ENCODE assay signal across 2 cellular contexts in the genomic region with DNA sequence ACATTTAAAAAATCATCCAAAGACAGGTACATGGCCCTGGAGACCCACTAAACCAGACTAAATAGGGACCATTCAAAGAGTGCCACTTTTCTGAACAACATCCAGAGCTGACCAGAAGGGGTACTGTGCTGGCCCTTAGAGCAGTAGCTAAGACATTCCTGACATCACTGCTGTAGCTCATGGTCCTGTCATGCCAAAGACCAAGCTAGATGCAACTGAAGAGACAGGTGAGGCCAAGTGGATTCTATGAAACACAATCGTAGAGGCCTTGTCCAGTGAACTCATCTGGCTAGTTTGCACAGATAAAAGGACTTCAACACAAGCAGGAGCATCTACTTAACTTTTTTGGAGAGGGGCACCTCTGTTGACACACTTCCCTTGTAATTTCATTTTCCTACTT.
A peak's percentile ranks its signal among the peaks of the same experiment; 100 is the strongest.
TF ChIP-seq lines count a peak whose summit lies in the region.

No MANE protein-coding gene starts in this region.

TF ChIP-seq in HCT116, 20 proteins besides CTCF, POLR2A, EP300 and RAD21:
- TF ChIP-seq CEBPB (IDR thresholded peaks at IDR 0.05; ENCODE audit: low read depth) (no peak), JUND (IDR thresholded peaks at IDR 0.05) (no peak), EZH2 (IDR thresholded peaks at IDR 0.05) (no peak), ZNF274 (IDR thresholded peaks at IDR 0.05; ENCODE audit: low read depth, low read length) (no peak), ELF1 (IDR thresholded peaks at IDR 0.05; ENCODE audit: borderline replicate concordance, low read depth) (no peak), EGR1 (IDR thresholded peaks at IDR 0.05; ENCODE audit: low read depth) (no peak), SP1 (IDR thresholded peaks at IDR 0.05; ENCODE audit: low read depth) (no peak), SIN3A (IDR thresholded peaks at IDR 0.05; ENCODE audit: low read depth) (no peak; the same call in 1 of the 2 replicates), ZFX (IDR thresholded peaks at IDR 0.05) (no peak), EZH2phosphoT487 (IDR thresholded peaks at IDR 0.05; ENCODE audit: borderline replicate concordance) (no peak), YY1 (IDR thresholded peaks at IDR 0.05; ENCODE audit: extremely low read depth, insufficient replicate concordance, low read depth, low read length) (no peak), POLR2AphosphoS5 (IDR thresholded peaks at IDR 0.05; ENCODE audit: low read depth, low read length) (no peak; the same call in 1 of the 2 replicates), TCF7L2 (IDR thresholded peaks at IDR 0.05; ENCODE audit: borderline replicate concordance, extremely low read depth, insufficient read depth, insufficient read length) (no peak), SRF (IDR thresholded peaks at IDR 0.05; ENCODE audit: low read depth) (no peak)
- TF ChIP-seq, protein P1, sequence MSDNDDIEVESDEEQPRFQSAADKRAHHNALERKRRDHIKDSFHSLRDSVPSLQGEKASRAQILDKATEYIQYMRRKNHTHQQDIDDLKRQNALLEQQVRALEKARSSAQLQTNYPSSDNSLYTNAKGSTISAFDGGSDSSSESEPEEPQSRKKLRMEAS (IDR thresholded peaks at IDR 0.05), result no peak
- TF ChIP-seq, protein P2, sequence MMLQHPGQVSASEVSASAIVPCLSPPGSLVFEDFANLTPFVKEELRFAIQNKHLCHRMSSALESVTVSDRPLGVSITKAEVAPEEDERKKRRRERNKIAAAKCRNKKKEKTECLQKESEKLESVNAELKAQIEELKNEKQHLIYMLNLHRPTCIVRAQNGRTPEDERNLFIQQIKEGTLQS (IDR thresholded peaks at IDR 0.05), result no peak
- TF ChIP-seq, protein P3, sequence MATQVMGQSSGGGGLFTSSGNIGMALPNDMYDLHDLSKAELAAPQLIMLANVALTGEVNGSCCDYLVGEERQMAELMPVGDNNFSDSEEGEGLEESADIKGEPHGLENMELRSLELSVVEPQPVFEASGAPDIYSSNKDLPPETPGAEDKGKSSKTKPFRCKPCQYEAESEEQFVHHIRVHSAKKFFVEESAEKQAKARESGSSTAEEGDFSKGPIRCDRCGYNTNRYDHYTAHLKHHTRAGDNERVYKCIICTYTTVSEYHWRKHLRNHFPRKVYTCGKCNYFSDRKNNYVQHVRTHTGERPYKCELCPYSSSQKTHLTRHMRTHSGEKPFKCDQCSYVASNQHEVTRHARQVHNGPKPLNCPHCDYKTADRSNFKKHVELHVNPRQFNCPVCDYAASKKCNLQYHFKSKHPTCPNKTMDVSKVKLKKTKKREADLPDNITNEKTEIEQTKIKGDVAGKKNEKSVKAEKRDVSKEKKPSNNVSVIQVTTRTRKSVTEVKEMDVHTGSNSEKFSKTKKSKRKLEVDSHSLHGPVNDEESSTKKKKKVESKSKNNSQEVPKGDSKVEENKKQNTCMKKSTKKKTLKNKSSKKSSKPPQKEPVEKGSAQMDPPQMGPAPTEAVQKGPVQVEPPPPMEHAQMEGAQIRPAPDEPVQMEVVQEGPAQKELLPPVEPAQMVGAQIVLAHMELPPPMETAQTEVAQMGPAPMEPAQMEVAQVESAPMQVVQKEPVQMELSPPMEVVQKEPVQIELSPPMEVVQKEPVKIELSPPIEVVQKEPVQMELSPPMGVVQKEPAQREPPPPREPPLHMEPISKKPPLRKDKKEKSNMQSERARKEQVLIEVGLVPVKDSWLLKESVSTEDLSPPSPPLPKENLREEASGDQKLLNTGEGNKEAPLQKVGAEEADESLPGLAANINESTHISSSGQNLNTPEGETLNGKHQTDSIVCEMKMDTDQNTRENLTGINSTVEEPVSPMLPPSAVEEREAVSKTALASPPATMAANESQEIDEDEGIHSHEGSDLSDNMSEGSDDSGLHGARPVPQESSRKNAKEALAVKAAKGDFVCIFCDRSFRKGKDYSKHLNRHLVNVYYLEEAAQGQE (IDR thresholded peaks at IDR 0.05; ENCODE audit: low read depth), result no peak
- TF ChIP-seq, protein P4, sequence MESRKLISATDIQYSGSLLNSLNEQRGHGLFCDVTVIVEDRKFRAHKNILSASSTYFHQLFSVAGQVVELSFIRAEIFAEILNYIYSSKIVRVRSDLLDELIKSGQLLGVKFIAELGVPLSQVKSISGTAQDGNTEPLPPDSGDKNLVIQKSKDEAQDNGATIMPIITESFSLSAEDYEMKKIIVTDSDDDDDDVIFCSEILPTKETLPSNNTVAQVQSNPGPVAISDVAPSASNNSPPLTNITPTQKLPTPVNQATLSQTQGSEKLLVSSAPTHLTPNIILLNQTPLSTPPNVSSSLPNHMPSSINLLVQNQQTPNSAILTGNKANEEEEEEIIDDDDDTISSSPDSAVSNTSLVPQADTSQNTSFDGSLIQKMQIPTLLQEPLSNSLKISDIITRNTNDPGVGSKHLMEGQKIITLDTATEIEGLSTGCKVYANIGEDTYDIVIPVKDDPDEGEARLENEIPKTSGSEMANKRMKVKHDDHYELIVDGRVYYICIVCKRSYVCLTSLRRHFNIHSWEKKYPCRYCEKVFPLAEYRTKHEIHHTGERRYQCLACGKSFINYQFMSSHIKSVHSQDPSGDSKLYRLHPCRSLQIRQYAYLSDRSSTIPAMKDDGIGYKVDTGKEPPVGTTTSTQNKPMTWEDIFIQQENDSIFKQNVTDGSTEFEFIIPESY (IDR thresholded peaks at IDR 0.05; ENCODE audit: extremely low read depth, insufficient replicate concordance, low read length), result no peak

TF ChIP-seq in K562, 482 proteins besides CTCF, POLR2A, EP300 and RAD21:
- TF ChIP-seq, protein P5, sequence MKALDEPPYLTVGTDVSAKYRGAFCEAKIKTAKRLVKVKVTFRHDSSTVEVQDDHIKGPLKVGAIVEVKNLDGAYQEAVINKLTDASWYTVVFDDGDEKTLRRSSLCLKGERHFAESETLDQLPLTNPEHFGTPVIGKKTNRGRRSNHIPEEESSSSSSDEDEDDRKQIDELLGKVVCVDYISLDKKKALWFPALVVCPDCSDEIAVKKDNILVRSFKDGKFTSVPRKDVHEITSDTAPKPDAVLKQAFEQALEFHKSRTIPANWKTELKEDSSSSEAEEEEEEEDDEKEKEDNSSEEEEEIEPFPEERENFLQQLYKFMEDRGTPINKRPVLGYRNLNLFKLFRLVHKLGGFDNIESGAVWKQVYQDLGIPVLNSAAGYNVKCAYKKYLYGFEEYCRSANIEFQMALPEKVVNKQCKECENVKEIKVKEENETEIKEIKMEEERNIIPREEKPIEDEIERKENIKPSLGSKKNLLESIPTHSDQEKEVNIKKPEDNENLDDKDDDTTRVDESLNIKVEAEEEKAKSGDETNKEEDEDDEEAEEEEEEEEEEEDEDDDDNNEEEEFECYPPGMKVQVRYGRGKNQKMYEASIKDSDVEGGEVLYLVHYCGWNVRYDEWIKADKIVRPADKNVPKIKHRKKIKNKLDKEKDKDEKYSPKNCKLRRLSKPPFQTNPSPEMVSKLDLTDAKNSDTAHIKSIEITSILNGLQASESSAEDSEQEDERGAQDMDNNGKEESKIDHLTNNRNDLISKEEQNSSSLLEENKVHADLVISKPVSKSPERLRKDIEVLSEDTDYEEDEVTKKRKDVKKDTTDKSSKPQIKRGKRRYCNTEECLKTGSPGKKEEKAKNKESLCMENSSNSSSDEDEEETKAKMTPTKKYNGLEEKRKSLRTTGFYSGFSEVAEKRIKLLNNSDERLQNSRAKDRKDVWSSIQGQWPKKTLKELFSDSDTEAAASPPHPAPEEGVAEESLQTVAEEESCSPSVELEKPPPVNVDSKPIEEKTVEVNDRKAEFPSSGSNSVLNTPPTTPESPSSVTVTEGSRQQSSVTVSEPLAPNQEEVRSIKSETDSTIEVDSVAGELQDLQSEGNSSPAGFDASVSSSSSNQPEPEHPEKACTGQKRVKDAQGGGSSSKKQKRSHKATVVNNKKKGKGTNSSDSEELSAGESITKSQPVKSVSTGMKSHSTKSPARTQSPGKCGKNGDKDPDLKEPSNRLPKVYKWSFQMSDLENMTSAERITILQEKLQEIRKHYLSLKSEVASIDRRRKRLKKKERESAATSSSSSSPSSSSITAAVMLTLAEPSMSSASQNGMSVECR (CRISPR knock-in tag; IDR thresholded peaks at IDR 0.05), result no peak
- TF ChIP-seq, protein P6, sequence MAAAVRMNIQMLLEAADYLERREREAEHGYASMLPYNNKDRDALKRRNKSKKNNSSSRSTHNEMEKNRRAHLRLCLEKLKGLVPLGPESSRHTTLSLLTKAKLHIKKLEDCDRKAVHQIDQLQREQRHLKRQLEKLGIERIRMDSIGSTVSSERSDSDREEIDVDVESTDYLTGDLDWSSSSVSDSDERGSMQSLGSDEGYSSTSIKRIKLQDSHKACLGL (CRISPR knock-in tag; IDR thresholded peaks at IDR 0.05; ENCODE audit: borderline replicate concordance, poor library complexity, severe bottlenecking), result no peak
- TF ChIP-seq PHTF2 (CRISPR knock-in tag; IDR thresholded peaks at IDR 0.05) (no peak), SMAD4 (CRISPR knock-in tag; conservative IDR thresholded peaks at IDR 0.05) (no peak), NCOA1 (IDR thresholded peaks at IDR 0.05; ENCODE audit: low read depth) (no peak), CHD1 (IDR thresholded peaks at IDR 0.05; ENCODE audit: low read length) (no peak), POLR2AphosphoS2 (IDR thresholded peaks at IDR 0.05; ENCODE audit: low read length) (0 out of 2 replicates have a peak, but pooled peaks have one; percentile 43), ZNF707 (CRISPR knock-in tag; conservative IDR thresholded peaks at IDR 0.05) (no peak), MTA3 (IDR thresholded peaks at IDR 0.05; ENCODE audit: borderline replicate concordance) (no peak), HIVEP1 (CRISPR knock-in tag; IDR thresholded peaks at IDR 0.05) (no peak), POLR2AphosphoS5 (IDR thresholded peaks at IDR 0.05; ENCODE audit: control insufficient read depth, insufficient read depth, low read depth, low read length) (0 out of 2 replicates have a peak, but pooled peaks have one; percentile 26)
- TF ChIP-seq, protein P7, sequence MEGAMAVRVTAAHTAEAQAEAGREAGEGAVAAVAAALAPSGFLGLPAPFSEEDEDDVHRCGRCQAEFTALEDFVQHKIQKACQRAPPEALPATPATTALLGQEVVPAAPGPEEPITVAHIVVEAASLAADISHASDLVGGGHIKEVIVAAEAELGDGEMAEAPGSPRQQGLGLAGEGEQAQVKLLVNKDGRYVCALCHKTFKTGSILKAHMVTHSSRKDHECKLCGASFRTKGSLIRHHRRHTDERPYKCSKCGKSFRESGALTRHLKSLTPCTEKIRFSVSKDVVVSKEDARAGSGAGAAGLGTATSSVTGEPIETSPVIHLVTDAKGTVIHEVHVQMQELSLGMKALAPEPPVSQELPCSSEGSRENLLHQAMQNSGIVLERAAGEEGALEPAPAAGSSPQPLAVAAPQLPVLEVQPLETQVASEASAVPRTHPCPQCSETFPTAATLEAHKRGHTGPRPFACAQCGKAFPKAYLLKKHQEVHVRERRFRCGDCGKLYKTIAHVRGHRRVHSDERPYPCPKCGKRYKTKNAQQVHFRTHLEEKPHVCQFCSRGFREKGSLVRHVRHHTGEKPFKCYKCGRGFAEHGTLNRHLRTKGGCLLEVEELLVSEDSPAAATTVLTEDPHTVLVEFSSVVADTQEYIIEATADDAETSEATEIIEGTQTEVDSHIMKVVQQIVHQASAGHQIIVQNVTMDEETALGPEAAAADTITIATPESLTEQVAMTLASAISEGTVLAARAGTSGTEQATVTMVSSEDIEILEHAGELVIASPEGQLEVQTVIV (CRISPR knock-in tag; IDR thresholded peaks at IDR 0.05; ENCODE audit: borderline replicate concordance), result no peak
- TF ChIP-seq, protein P8, sequence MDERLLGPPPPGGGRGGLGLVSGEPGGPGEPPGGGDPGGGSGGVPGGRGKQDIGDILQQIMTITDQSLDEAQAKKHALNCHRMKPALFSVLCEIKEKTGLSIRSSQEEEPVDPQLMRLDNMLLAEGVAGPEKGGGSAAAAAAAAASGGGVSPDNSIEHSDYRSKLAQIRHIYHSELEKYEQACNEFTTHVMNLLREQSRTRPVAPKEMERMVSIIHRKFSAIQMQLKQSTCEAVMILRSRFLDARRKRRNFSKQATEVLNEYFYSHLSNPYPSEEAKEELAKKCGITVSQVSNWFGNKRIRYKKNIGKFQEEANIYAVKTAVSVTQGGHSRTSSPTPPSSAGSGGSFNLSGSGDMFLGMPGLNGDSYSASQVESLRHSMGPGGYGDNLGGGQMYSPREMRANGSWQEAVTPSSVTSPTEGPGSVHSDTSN (CRISPR knock-in tag; IDR thresholded peaks at IDR 0.05; ENCODE audit: low read depth), result no peak
- TF ChIP-seq, protein P8 (tag; conservative IDR thresholded peaks at IDR 0.05; ENCODE audit: low read depth), result no peak
